Comparison of ENCODE assay signal across 10 cellular contexts in genomic region chr12:122368361-122369073, GRCh38. TPM values are rescaled to one million over a fixed set of nuclear protein-coding genes. Genes with fewer than 3 reads are reported as not detected.
DNase-seq lines count a peak whose midpoint lies in the region; TF ChIP-seq lines count a peak whose summit lies in the region.
"Had no signal": no experiment of that assay in that cellular context is flagged by ENCODE, and none has a peak within 500 bp of the region (broad histone marks: within the 10 kb centered on the region; RNA-seq: fewer than 3 reads in every experiment).

No MANE protein-coding gene starts in this region.

- H3K9me3 Mint-ChIP-seq in chondrocyte (ENCODE audit: low read depth), result no peaks in the 10 kb centered on the region
- H3K9me3 Mint-ChIP-seq in nephron progenitor cell, result peaks cover 4% of the 10 kb centered on the region

- peaks cover 2% of the 10 kb centered on the region; the same call in 1 of the 2 replicates for H3K4me1 ChIP-seq in HAP-1

- no peak for TF ChIP-seq CTCF in C4-2B (conservative IDR thresholded peaks at IDR 0.05)
- no peak for TF ChIP-seq CTCF in chondrocyte (IDR thresholded peaks at IDR 0.05)
- TF ChIP-seq CTCF in nephron progenitor cell (IDR thresholded peaks at IDR 0.05), result no peak

- no peaks in the 10 kb centered on the region for H3K9me3 ChIP-seq in HAP-1

- H3K27me3 Mint-ChIP-seq in chondrocyte (ENCODE audit: low read depth) (no peaks in the 10 kb centered on the region), nephron progenitor cell (ENCODE audit: low read depth, poor library complexity) (no peaks in the 10 kb centered on the region)

- H3K27ac Mint-ChIP-seq in chondrocyte (ENCODE audit: unreplicated experiment) (peak overlapping the region; percentile 93), nephron progenitor cell (peak overlapping the region; percentile 96)

- peak overlapping the region; percentile 25; the same call in 1 of the 2 replicates for H3K27ac ChIP-seq in C4-2B

- H3K36me3 ChIP-seq in HAP-1 (replicated peaks), result peaks cover 3% of the 10 kb centered on the region

- H3K36me3 Mint-ChIP-seq in chondrocyte (ENCODE audit: low read depth) (peaks cover 17% of the 10 kb centered on the region), nephron progenitor cell (ENCODE audit: low read depth) (peaks cover 60% of the 10 kb centered on the region)

- H3K27me3 ChIP-seq in HAP-1 (ENCODE audit: low read depth), result no peaks in the 10 kb centered on the region

- H3K4me3 ChIP-seq in HAP-1, result no peak overlapping the region

- H3K4me1 Mint-ChIP-seq in chondrocyte (ENCODE audit: low read depth) (peaks cover 47% of the 10 kb centered on the region), nephron progenitor cell (peaks cover 22% of the 10 kb centered on the region)

- DNase-seq in M059J (ENCODE audit: low read depth) (peak; percentile 88), chondrocyte (ENCODE audit: low spot score) (no peak), nephron progenitor cell (no peak), HAP-1 (ENCODE audit: low spot score in 2 of 2) (no peak), OCI-M2 (lab: John Stamatoyannopoulos, UW; ENCODE audit: unreplicated experiment) (no peak), RKO (ENCODE audit: low spot score) (no peak)
- DNase-seq in activated naive CD4-positive, alpha-beta T cell treated with anti-CD3 and anti-CD28 coated beads, Interleukin-2, amount 50 U/mL, for 16 hours, result no peak
- DNase-seq: occipital lobe, T-helper 1 cell had no signal

- in situ Hi-C loops in HAP-1 (cut with MboI; ENCODE audit: low sequenced_read_pairs), result no loop called here

- peak overlapping the region; percentile 35 for H3K4me3 Mint-ChIP-seq in chondrocyte (ENCODE audit: unreplicated experiment)
- H3K4me3 Mint-ChIP-seq in nephron progenitor cell, result no peak overlapping the region

RNA-seq across cellular contexts. Expression of gene CLIP1, which starts 54.0 kb away (rescaled TPM):
- 20.4 and 33.3 TPM in 2 replicates for total RNA-seq in M059J (2014; rRNA removed; shearing (Covaris generic))
- 74.1 to 101 TPM (median 94.7 TPM) in 3 replicates for total RNA-seq in chondrocyte
